7 cellular contexts compared by ENCODE assay signal in the genomic region with DNA sequence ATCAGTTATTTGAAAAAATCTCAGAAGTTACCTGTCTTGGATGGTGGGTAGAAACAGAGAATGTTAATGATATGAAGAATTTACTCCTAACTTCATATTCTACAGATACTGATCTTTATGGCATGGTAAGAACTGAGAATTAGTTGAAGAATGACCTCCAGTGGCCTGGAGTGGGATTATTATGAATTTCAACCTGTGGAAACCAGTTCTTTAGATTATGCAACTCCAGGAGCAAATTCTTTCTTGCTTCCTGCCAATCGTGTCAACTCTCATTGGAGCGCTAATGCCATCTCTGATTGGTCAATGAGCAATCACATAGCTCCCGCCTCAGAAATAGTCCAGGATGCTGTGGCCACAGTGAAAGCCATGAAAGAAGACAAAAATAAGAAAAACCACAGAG. TPM values are rescaled to one million over a fixed set of nuclear protein-coding genes. Genes with fewer than 3 reads are reported as not detected.
DNase-seq lines count a peak whose midpoint lies in the region; ATAC-seq and TF ChIP-seq lines count a peak whose summit lies in the region.

No MANE protein-coding gene starts in this region.

- H3K27ac Mint-ChIP-seq in activated T-helper 1 cell treated with anti-CD3 and anti-CD28 coated beads, Interleukin-12 subunit alpha, Interleukin-12 subunit beta, Interleukin-2, Interleukin-4 antibody, amounts not matched to agents 30 ng/mL and 10 ng/mL and 1 ng/mL, durations not matched to agents 14 hours and 24 hours and 36 hours, result peak overlapping the region; percentile 75

- no peak for DNase-seq in GM06990 (ENCODE audit: extremely low read depth, insufficient read length)
- DNase-seq in LoVo (ENCODE audit: low spot score), result peak; percentile 8
- no peak for DNase-seq in activated T-helper 1 cell treated with anti-CD3 and anti-CD28 coated beads, Interleukin-12 subunit alpha, Interleukin-12 subunit beta, Interleukin-2, Interleukin-4 antibody, amounts not matched to agents 30 ng/mL and 10 ng/mL and 1 ng/mL, durations not matched to agents 14 hours and 24 hours and 36 hours (ENCODE audit: low spot score)
- DNase-seq in left lobe of liver (ENCODE audit: low spot score), result no peak

- peak; percentile 28 for TF ChIP-seq CTCF in GM06990 (IDR thresholded peaks at IDR 0.05; ENCODE audit: insufficient read depth, low read length, poor library complexity, severe bottlenecking)

- peak; percentile 97 for ATAC-seq in left lobe of liver
- no peak for ATAC-seq in HG03457 (IDR thresholded peaks at IDR 0.05; ENCODE audit: unreplicated experiment)
- no peak for ATAC-seq in GM19035 (IDR thresholded peaks at IDR 0.05; ENCODE audit: unreplicated experiment)
- no peak for ATAC-seq in HG02973 (IDR thresholded peaks at IDR 0.05; ENCODE audit: unreplicated experiment)

- no peaks in the 10 kb centered on the region for H3K36me3 ChIP-seq in GM06990 (ENCODE audit: control insufficient read depth, insufficient read depth, low read length)

- H3K4me3 ChIP-seq in GM06990 (replicated peaks; ENCODE audit: low read depth, low read length), result no peak overlapping the region

- H3K27me3 ChIP-seq in GM06990 (replicated peaks; ENCODE audit: control insufficient read depth, insufficient read depth, low read length), result no peaks in the 10 kb centered on the region

- peak overlapping the region; percentile 12 for H3K4me3 Mint-ChIP-seq in activated T-helper 1 cell treated with anti-CD3 and anti-CD28 coated beads, Interleukin-12 subunit alpha, Interleukin-12 subunit beta, Interleukin-2, Interleukin-4 antibody, amounts not matched to agents 30 ng/mL and 10 ng/mL and 1 ng/mL, durations not matched to agents 14 hours and 24 hours and 36 hours

- H3K36me3 Mint-ChIP-seq in activated T-helper 1 cell treated with anti-CD3 and anti-CD28 coated beads, Interleukin-12 subunit alpha, Interleukin-12 subunit beta, Interleukin-2, Interleukin-4 antibody, amounts not matched to agents 30 ng/mL and 10 ng/mL and 1 ng/mL, durations not matched to agents 14 hours and 24 hours and 36 hours (ENCODE audit: low read depth), result peaks cover 20% of the 10 kb centered on the region

- H3K9me3 Mint-ChIP-seq in activated T-helper 1 cell treated with anti-CD3 and anti-CD28 coated beads, Interleukin-12 subunit alpha, Interleukin-12 subunit beta, Interleukin-2, Interleukin-4 antibody, amounts not matched to agents 30 ng/mL and 10 ng/mL and 1 ng/mL, durations not matched to agents 14 hours and 24 hours and 36 hours, result peaks cover 29% of the 10 kb centered on the region

- intact Hi-C loops in activated T-helper 1 cell treated with anti-CD3 and anti-CD28 coated beads, Interleukin-12 subunit alpha, Interleukin-12 subunit beta, Interleukin-2, Interleukin-4 antibody, amounts not matched to agents 30 ng/mL and 10 ng/mL and 1 ng/mL, durations not matched to agents 14 hours and 24 hours and 36 hours (cut with micrococcal nuclease), result loop anchor here (5.0 kb wide), 2 partner anchors 226 to 636 kb away; a partner anchor contains a TSS

- H3K27me3 Mint-ChIP-seq in activated T-helper 1 cell treated with anti-CD3 and anti-CD28 coated beads, Interleukin-12 subunit alpha, Interleukin-12 subunit beta, Interleukin-2, Interleukin-4 antibody, amounts not matched to agents 30 ng/mL and 10 ng/mL and 1 ng/mL, durations not matched to agents 14 hours and 24 hours and 36 hours (ENCODE audit: insufficient read depth), result no peaks in the 10 kb centered on the region

- H3K4me1 Mint-ChIP-seq in activated T-helper 1 cell treated with anti-CD3 and anti-CD28 coated beads, Interleukin-12 subunit alpha, Interleukin-12 subunit beta, Interleukin-2, Interleukin-4 antibody, amounts not matched to agents 30 ng/mL and 10 ng/mL and 1 ng/mL, durations not matched to agents 14 hours and 24 hours and 36 hours (ENCODE audit: low read depth), result peaks cover 45% of the 10 kb centered on the region

RNA-seq across cellular contexts. Expression of a gene that starts 40.6 kb away (rescaled TPM):
- total RNA-seq in activated T-helper 1 cell treated with anti-CD3 and anti-CD28 coated beads, Interleukin-12 subunit alpha, Interleukin-12 subunit beta, Interleukin-2, Interleukin-4 antibody, amounts not matched to agents 30 ng/mL and 10 ng/mL and 1 ng/mL, durations not matched to agents 14 hours and 24 hours and 36 hours, result 32.8 and 34.7 TPM in 2 replicates
- total RNA-seq in left lobe of liver, result 11.7 TPM
